Comparison of ENCODE assay signal across 3 cellular contexts in genomic region chr2:125535089-125535488, GRCh38.
TF ChIP-seq lines count a peak whose summit lies in the region.

No MANE protein-coding gene starts in this region.

TF ChIP-seq in GM23338, 12 proteins besides CTCF, POLR2A, EP300 and RAD21 (continues in another document):
- TF ChIP-seq ZNF462 (CRISPR knock-in tag; IDR thresholded peaks at IDR 0.05) (no peak), CREB1 (CRISPR knock-in tag; IDR thresholded peaks at IDR 0.05; ENCODE audit: low read depth) (no peak), ZNF114 (CRISPR knock-in tag; IDR thresholded peaks at IDR 0.05) (no peak), EZH2 (IDR thresholded peaks at IDR 0.05; ENCODE audit: low read depth, unreplicated experiment) (no peak)

TF ChIP-seq in IMR-90, 13 proteins besides CTCF, POLR2A, EP300 and RAD21:
- TF ChIP-seq CEBPB (IDR thresholded peaks at IDR 0.05; ENCODE audit: low read depth, low read length) (peak; percentile 57), MAZ (IDR thresholded peaks at IDR 0.05; ENCODE audit: borderline replicate concordance, low read depth, low read length) (no peak), SMC3 (IDR thresholded peaks at IDR 0.05; ENCODE audit: low read depth, low read length) (no peak)

TF ChIP-seq in H1, 55 proteins besides CTCF, POLR2A, EP300 and RAD21:
- TF ChIP-seq RFX5 (IDR thresholded peaks at IDR 0.05; ENCODE audit: borderline replicate concordance, low read depth, low read length) (no peak), MAX (IDR thresholded peaks at IDR 0.05) (no peak), SRF (IDR thresholded peaks at IDR 0.05; ENCODE audit: low read depth, low read length) (no peak), CTBP2 (IDR thresholded peaks at IDR 0.05; ENCODE audit: borderline replicate concordance, insufficient read depth, insufficient read length, low read length) (no peak), FOSL1 (IDR thresholded peaks at IDR 0.05; ENCODE audit: insufficient read depth, low read depth, low read length) (no peak), MAFK (IDR thresholded peaks at IDR 0.05; ENCODE audit: low read depth, low read length) (no peak), BACH1 (IDR thresholded peaks at IDR 0.05; ENCODE audit: low read length) (no peak), POLR2AphosphoS5 (IDR thresholded peaks at IDR 0.05; ENCODE audit: low read depth, low read length) (no peak), JUN (IDR thresholded peaks at IDR 0.05; ENCODE audit: low read depth, low read length) (no peak), SIX5 (IDR thresholded peaks at IDR 0.05; ENCODE audit: low read depth, low read length) (no peak), TAF7 (optimal IDR thresholded peaks at IDR 0.05; ENCODE audit: borderline replicate concordance, low read depth, low read length) (no peak)
- TF ChIP-seq, protein P1, sequence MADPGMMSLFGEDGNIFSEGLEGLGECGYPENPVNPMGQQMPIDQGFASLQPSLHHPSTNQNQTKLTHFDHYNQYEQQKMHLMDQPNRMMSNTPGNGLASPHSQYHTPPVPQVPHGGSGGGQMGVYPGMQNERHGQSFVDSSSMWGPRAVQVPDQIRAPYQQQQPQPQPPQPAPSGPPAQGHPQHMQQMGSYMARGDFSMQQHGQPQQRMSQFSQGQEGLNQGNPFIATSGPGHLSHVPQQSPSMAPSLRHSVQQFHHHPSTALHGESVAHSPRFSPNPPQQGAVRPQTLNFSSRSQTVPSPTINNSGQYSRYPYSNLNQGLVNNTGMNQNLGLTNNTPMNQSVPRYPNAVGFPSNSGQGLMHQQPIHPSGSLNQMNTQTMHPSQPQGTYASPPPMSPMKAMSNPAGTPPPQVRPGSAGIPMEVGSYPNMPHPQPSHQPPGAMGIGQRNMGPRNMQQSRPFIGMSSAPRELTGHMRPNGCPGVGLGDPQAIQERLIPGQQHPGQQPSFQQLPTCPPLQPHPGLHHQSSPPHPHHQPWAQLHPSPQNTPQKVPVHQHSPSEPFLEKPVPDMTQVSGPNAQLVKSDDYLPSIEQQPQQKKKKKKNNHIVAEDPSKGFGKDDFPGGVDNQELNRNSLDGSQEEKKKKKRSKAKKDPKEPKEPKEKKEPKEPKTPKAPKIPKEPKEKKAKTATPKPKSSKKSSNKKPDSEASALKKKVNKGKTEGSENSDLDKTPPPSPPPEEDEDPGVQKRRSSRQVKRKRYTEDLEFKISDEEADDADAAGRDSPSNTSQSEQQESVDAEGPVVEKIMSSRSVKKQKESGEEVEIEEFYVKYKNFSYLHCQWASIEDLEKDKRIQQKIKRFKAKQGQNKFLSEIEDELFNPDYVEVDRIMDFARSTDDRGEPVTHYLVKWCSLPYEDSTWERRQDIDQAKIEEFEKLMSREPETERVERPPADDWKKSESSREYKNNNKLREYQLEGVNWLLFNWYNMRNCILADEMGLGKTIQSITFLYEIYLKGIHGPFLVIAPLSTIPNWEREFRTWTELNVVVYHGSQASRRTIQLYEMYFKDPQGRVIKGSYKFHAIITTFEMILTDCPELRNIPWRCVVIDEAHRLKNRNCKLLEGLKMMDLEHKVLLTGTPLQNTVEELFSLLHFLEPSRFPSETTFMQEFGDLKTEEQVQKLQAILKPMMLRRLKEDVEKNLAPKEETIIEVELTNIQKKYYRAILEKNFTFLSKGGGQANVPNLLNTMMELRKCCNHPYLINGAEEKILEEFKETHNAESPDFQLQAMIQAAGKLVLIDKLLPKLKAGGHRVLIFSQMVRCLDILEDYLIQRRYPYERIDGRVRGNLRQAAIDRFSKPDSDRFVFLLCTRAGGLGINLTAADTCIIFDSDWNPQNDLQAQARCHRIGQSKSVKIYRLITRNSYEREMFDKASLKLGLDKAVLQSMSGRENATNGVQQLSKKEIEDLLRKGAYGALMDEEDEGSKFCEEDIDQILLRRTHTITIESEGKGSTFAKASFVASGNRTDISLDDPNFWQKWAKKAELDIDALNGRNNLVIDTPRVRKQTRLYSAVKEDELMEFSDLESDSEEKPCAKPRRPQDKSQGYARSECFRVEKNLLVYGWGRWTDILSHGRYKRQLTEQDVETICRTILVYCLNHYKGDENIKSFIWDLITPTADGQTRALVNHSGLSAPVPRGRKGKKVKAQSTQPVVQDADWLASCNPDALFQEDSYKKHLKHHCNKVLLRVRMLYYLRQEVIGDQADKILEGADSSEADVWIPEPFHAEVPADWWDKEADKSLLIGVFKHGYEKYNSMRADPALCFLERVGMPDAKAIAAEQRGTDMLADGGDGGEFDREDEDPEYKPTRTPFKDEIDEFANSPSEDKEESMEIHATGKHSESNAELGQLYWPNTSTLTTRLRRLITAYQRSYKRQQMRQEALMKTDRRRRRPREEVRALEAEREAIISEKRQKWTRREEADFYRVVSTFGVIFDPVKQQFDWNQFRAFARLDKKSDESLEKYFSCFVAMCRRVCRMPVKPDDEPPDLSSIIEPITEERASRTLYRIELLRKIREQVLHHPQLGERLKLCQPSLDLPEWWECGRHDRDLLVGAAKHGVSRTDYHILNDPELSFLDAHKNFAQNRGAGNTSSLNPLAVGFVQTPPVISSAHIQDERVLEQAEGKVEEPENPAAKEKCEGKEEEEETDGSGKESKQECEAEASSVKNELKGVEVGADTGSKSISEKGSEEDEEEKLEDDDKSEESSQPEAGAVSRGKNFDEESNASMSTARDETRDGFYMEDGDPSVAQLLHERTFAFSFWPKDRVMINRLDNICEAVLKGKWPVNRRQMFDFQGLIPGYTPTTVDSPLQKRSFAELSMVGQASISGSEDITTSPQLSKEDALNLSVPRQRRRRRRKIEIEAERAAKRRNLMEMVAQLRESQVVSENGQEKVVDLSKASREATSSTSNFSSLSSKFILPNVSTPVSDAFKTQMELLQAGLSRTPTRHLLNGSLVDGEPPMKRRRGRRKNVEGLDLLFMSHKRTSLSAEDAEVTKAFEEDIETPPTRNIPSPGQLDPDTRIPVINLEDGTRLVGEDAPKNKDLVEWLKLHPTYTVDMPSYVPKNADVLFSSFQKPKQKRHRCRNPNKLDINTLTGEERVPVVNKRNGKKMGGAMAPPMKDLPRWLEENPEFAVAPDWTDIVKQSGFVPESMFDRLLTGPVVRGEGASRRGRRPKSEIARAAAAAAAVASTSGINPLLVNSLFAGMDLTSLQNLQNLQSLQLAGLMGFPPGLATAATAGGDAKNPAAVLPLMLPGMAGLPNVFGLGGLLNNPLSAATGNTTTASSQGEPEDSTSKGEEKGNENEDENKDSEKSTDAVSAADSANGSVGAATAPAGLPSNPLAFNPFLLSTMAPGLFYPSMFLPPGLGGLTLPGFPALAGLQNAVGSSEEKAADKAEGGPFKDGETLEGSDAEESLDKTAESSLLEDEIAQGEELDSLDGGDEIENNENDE (IDR thresholded peaks at IDR 0.05; ENCODE audit: insufficient replicate concordance, low read length), result no peak
